ENCODE assay signal across 29 cellular contexts in genomic region chr3:623914-624545, GRCh38.
"Had no signal": no experiment of that assay in that cellular context is flagged by ENCODE, and none has a peak within 500 bp of the region (broad histone marks: within the 10 kb centered on the region; RNA-seq: fewer than 3 reads in every experiment).

No MANE protein-coding gene starts in this region.

- H3K4me3 ChIP-seq: ascending aorta, breast epithelium had no signal

- H3K4me1 ChIP-seq: ascending aorta, breast epithelium had no signal

- H3K27me3 ChIP-seq: ascending aorta, brain microvascular endothelial cell, breast epithelium had no signal

- H3K36me3 ChIP-seq: ascending aorta, brain microvascular endothelial cell, breast epithelium had no signal

- H3K9me3 ChIP-seq: ascending aorta, breast epithelium had no signal

- H3K27ac ChIP-seq: ascending aorta, brain microvascular endothelial cell, breast epithelium, VCaP had no signal

- ATAC-seq: activated CD8-positive, alpha-beta memory T cell treated with anti-CD3 and anti-CD28 coated beads, Interleukin-2, amount 10 ng/mL, durations not matched to agents 7 days and 5 days; activated CD8-positive, alpha-beta T cell treated with anti-CD3 and anti-CD28 coated beads for 36 hours; activated naive CD8-positive, alpha-beta T cell treated with anti-CD3 and anti-CD28 coated beads, Interleukin-2, amount 50 U/mL, for 24 hours had no signal

- FAIRE-seq: TTC549 had no signal

- DNase-seq: activated B cell treated with CpG ODN at 0.5 μM for 24 hours; activated CD4-positive, alpha-beta memory T cell treated with anti-CD3 and anti-CD28 coated beads for 36 hours; activated CD4-positive, alpha-beta T cell treated with anti-CD3 and anti-CD28 coated beads for 4 hours; activated CD4-positive, alpha-beta T cell treated with anti-CD3 and anti-CD28 coated beads, Interleukin-2, amount 10 ng/mL, durations not matched to agents 24 days and 14 days; activated CD4-positive, alpha-beta T cell treated with anti-CD3 and anti-CD28 coated beads, Interleukin-2, amount 50 U/mL, for 1 hour; activated CD4-positive, alpha-beta T cell treated with anti-CD3 and anti-CD28 coated beads, Interleukin-2, amount 50 U/mL, for 4 hours; activated CD4-positive, CD25-positive, alpha-beta regulatory T cell treated with anti-CD3 and anti-CD28 coated beads, Interleukin-2, amount 50 U/mL, for 72 hours; activated CD8-positive, alpha-beta memory T cell treated with anti-CD3 and anti-CD28 coated beads, Interleukin-2, amount 10 ng/mL, durations not matched to agents 7 days and 5 days; activated CD8-positive, alpha-beta memory T cell treated with anti-CD3 and anti-CD28 coated beads, Interleukin-2, amount 50 U/mL, for 48 hours; activated CD8-positive, alpha-beta T cell treated with anti-CD3 and anti-CD28 coated beads for 36 hours; activated effector memory CD4-positive, alpha-beta T cell treated with Interleukin-2 at 50 U/mL for 16 hours; activated gamma-delta T cell; activated naive CD4-positive, alpha-beta T cell treated with anti-CD3 and anti-CD28 coated beads, Interleukin-2, amount 10 ng/mL, durations not matched to agents 7 days and 5 days; activated naive CD4-positive, alpha-beta T cell treated with Interleukin-2 at 50 U/mL for 16 hours; activated naive CD8-positive, alpha-beta T cell treated with anti-CD3 and anti-CD28 coated beads, Interleukin-2, amount 10 ng/mL, durations not matched to agents 7 days and 5 days; activated naive CD8-positive, alpha-beta T cell treated with anti-CD3 and anti-CD28 coated beads, Interleukin-2, amount 50 U/mL, for 24 hours; activated T-cell treated with anti-CD3 and anti-CD28 coated beads, Interleukin-2, amount 50 U/mL, for 24 hours; activated T-cell treated with anti-CD3 and anti-CD28 coated beads, Interleukin-2, amount 50 U/mL, for 48 hours; amygdala; anterior cingulate cortex; brain microvascular endothelial cell; central memory CD4-positive, alpha-beta T cell; T-helper 1 cell; T-helper 2 cell; T-helper 9 cell had no signal
